Comparison of ENCODE assay signal across 8 cellular contexts in the genomic region with DNA sequence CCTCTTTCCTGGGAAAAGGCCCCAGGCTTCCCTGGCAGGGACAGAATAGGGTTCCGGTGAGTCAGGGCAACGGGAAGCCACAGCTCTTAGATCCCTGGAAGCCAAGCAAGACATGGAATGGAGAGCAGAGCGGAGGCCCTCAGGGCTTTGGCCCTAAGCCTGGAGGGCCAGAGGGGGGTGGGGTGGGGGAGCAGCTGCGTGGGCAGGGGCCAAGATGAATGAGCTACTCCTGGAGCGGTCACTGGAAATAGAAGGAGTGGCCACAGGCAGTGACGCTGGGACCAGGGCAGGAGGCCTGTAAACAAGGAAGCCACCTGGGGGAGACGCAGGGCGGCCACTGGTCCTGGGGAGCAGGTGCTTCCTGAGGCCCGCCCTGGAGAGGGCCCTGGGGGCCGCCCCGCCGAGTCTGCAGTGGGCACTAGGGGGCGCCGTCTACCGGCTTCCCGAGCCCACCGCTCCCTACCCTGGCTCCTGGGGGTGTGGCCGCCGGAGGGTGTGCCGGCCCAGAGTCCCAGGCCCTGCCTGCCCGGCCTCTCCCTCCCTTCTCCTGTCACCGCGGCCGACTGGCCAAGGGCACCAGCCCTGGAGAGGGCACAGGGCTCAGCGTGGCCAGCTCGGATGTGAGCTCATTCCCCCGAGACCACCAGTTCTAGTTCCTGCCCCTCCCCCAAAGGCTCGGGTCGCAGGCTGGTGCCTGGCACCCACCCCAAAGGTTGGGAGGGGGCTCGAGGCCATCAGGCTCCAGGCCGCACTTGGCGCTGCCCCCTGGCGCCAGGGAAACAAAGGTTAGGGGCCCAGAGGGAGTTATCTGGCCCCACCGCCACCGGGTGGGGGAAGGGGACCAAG. TPM values are rescaled to one million over a fixed set of nuclear protein-coding genes. Genes with fewer than 3 reads are reported as not detected.
A peak's percentile ranks its signal among the peaks of the same experiment; 100 is the strongest.
DNase-seq lines count a peak whose midpoint lies in the region; ATAC-seq, FAIRE-seq and TF ChIP-seq lines count a peak whose summit lies in the region.

No MANE protein-coding gene starts in this region.

- H3K36me3 ChIP-seq in neuronal stem cell (replicated peaks in 1 of 2; ENCODE audit: control insufficient read depth in 2 of 2, insufficient read depth in 2 of 2, low read length in 2 of 2) = peaks cover 24 to 29% of the 10 kb centered on the region in 2 donors

- no peak overlapping the region for H2BK15ac ChIP-seq in neuronal stem cell (ENCODE audit: low read length)

- CTCF ChIA-PET in RWPE1 (lab: Yijun Ruan, JAX) = interaction anchor here (0.5 to 2.8 kb wide), 17 partner anchors 9 to 1332 kb away, joined by 3 to 26 read pairs (median 4); partner anchors contain the start of gene VPS18

- peaks cover 13 to 21% of the 10 kb centered on the region in 2 donors for H3K4me1 ChIP-seq in neuronal stem cell (ENCODE audit: control insufficient read depth in 2 of 2, insufficient read depth in 1 of 2, low read depth in 1 of 2, low read length in 2 of 2)

- FAIRE-seq in D721Med (lab: Jason Lieb, UNC) = no peak

- H3K9ac ChIP-seq in neuronal stem cell (ENCODE audit: low read depth, low read length, poor library complexity) = peak overlapping the region; percentile 82

- H4K91ac ChIP-seq in neuronal stem cell (ENCODE audit: low read depth, low read length, poor library complexity) = no peak overlapping the region

- H3K4me3 ChIP-seq in foreskin fibroblast (ENCODE audit: low read depth in 1 of 2, low read length in 2 of 2) (peak overlapping the region; percentile 36 to 42), neuronal stem cell (ENCODE audit: low read length in 2 of 2) (peak overlapping the region in 1 of 2 donors; percentile 42)

- WGBS in neuronal stem cell (ENCODE audit: extremely low coverage in 2 of 2, insufficient read length in 2 of 2, insufficient replicate concordance in 1 of 2), 2 donors = no CpG with 5 or more reads among the region's 35 CpGs

- H3K23ac ChIP-seq in neuronal stem cell (ENCODE audit: low read depth, low read length, poor library complexity) = peak overlapping the region; percentile 17

- H2BK12ac ChIP-seq in neuronal stem cell (ENCODE audit: low read length) = no peak overlapping the region

- DNase-seq in D721Med (ENCODE audit: insufficient read length, low spot score) (peak; percentile 71), Kasumi-1 (lab: John Stamatoyannopoulos, UW) (peak; percentile 73 to 81), RWPE1 (ENCODE audit: low spot score) (peak; percentile 85), activated gamma-delta T cell treated with Interleukin-2 at 50 U/mL for 16 hours (peak; percentile 69), foreskin fibroblast (peak; percentile 98 to 99), neuronal stem cell (ENCODE audit: low spot score) (no peak), stromal cell of bone marrow (ENCODE audit: low read depth) (peak; percentile 92)

- no peak overlapping the region for H3K14ac ChIP-seq in neuronal stem cell (ENCODE audit: low read length)

- H2BK120ac ChIP-seq in neuronal stem cell (ENCODE audit: low read depth, low read length) = no peak overlapping the region

- peaks cover 10% of the 10 kb centered on the region for H3K79me1 ChIP-seq in neuronal stem cell (ENCODE audit: low read depth, low read length)

- H3K27me3 ChIP-seq in neuronal stem cell (ENCODE audit: control insufficient read depth in 3 of 3, insufficient read depth in 3 of 3, low read depth in 1 of 3, low read length in 3 of 3) = no peaks in the 10 kb centered on the region

- H3K18ac ChIP-seq in neuronal stem cell (ENCODE audit: low read length) = peak overlapping the region; percentile 63

- H2AFZ ChIP-seq in neuronal stem cell (ENCODE audit: low read length) = peak overlapping the region; percentile 53

- peak overlapping the region; percentile 67 for H3K4me2 ChIP-seq in neuronal stem cell (ENCODE audit: insufficient read depth, low read length, poor library complexity, severe bottlenecking)

- ATAC-seq in GM21723 (IDR thresholded peaks at IDR 0.05; ENCODE audit: unreplicated experiment) = peak; percentile 66

- peak overlapping the region; percentile 91 for H3K27ac ChIP-seq in RWPE1
- H3K27ac ChIP-seq in neuronal stem cell (replicated peaks; ENCODE audit: low read length) = no peak overlapping the region

- H3K4ac ChIP-seq in neuronal stem cell (ENCODE audit: low read length) = no peak overlapping the region

- H4K8ac ChIP-seq in neuronal stem cell (ENCODE audit: low read depth, low read length) = no peak overlapping the region

- POLR2A ChIA-PET in RWPE1 (lab: Yijun Ruan, JAX; ENCODE audit: low non-redundant PET) = no interaction called here

- peak overlapping the region; percentile 33 for H2AK5ac ChIP-seq in neuronal stem cell (ENCODE audit: low read depth, low read length)

- H3K9me3 ChIP-seq in neuronal stem cell (replicated peaks in 1 of 2; ENCODE audit: control insufficient read depth in 2 of 2, insufficient read depth in 1 of 2, low read depth in 1 of 2, low read length in 2 of 2) = no peaks in the 10 kb centered on the region

- H2BK5ac ChIP-seq in neuronal stem cell (ENCODE audit: low read length) = no peak overlapping the region

- peak; percentile 61 for TF ChIP-seq CTCF in D721Med (IDR thresholded peaks at IDR 0.05; ENCODE audit: insufficient read depth, missing control alignments)
- TF ChIP-seq CTCF in RWPE1 (conservative IDR thresholded peaks at IDR 0.05; ENCODE audit: low read depth) = peak; percentile 92
- TF ChIP-seq CTCF in foreskin fibroblast (IDR thresholded peaks at IDR 0.05; ENCODE audit: low read depth, low read length) = peak; percentile 69

RNA-seq across cellular contexts. Expression of gene VPS18, which starts 12.1 kb away (rescaled TPM):
- polyA plus RNA-seq in neuronal stem cell (2013, experiment 1 of 2) = 6.1 TPM
- 6.0 TPM for polyA plus RNA-seq in neuronal stem cell (2013, experiment 2 of 2)

RNA-seq across cellular contexts. Expression of gene DLL4, which starts 22.8 kb away (rescaled TPM):
- 0.20 TPM for polyA plus RNA-seq in neuronal stem cell (2013, experiment 1 of 2)
- 0.21 TPM for polyA plus RNA-seq in neuronal stem cell (2013, experiment 2 of 2)

RNA-seq across cellular contexts. Expression of gene RHOV, which starts 32.3 kb away (rescaled TPM):
- 0.38 TPM for polyA plus RNA-seq in neuronal stem cell (2013, experiment 1 of 2)
- polyA plus RNA-seq in neuronal stem cell (2013, experiment 2 of 2) = 0.37 TPM

RNA-seq across cellular contexts. Expression of gene CHAC1, which starts 46.9 kb away (rescaled TPM):
- polyA plus RNA-seq in neuronal stem cell (2013, experiment 1 of 2) = 3.9 TPM
- 3.7 TPM for polyA plus RNA-seq in neuronal stem cell (2013, experiment 2 of 2)
